In genomic region chr14:92950773-92951172, GRCh38 we compare ENCODE assay signal across 17 cellular contexts. TPM values are rescaled to one million over a fixed set of nuclear protein-coding genes. Genes with fewer than 3 reads are reported as not detected.
A peak's percentile ranks its signal among the peaks of the same experiment; 100 is the strongest.
DNase-seq lines count a peak whose midpoint lies in the region; ATAC-seq and TF ChIP-seq lines count a peak whose summit lies in the region.
"Had no signal": no experiment of that assay in that cellular context is flagged by ENCODE, and none has a peak within 500 bp of the region (broad histone marks: within the 10 kb centered on the region; RNA-seq: fewer than 3 reads in every experiment).

No MANE protein-coding gene starts in this region.

- H3K27ac ChIP-seq in coronary artery, result peak overlapping the region; percentile 27 to 88
- H3K27ac ChIP-seq: HL-60 had no signal

- peak overlapping the region; percentile 15 for H3K4me3 ChIP-seq in coronary artery

- no peak overlapping the region for H3K27ac Mint-ChIP-seq in activated naive CD8-positive, alpha-beta T cell treated with anti-CD3 and anti-CD28 coated beads for 36 hours
- H3K27ac Mint-ChIP-seq: B cell; CD8-positive, alpha-beta T cell had no signal

- no peak for TF ChIP-seq CTCF in coronary artery (IDR thresholded peaks at IDR 0.05)

- peak; percentile 36 for DNase-seq in Ammon's horn (ENCODE audit: low spot score)
- DNase-seq in NCI-H2171 treated with DMSO at 0.1 percent for 48 hours (lab: John Stamatoyannopoulos, UW), result peak; percentile 61
- DNase-seq in coronary artery (ENCODE audit: low spot score), result no peak
- peak; percentile 63 for DNase-seq in hepatic stellate cell (ENCODE audit: low spot score)
- DNase-seq in NCI-H146 treated with DMSO at 0.1 percent for 48 hours (lab: John Stamatoyannopoulos, UW; ENCODE audit: unreplicated experiment), result no peak
- DNase-seq in activated T-cell treated with anti-CD3 and anti-CD28 coated beads, Interleukin-2, amount 50 U/mL, for 48 hours, result no peak
- DNase-seq in activated naive CD8-positive, alpha-beta T cell treated with anti-CD3 and anti-CD28 coated beads for 36 hours, result no peak
- DNase-seq: CD8-positive, alpha-beta T cell; DMS 273 treated with DMSO at 0.1 percent for 48 hours; GOT3; NCI-H1436; NCI-H2081; NCI-H2227 treated with DMSO at 0.1 percent for 48 hours; NCI-H524 treated with DMSO at 0.1 percent for 48 hours had no signal

- H3K9me3 Mint-ChIP-seq in activated naive CD8-positive, alpha-beta T cell treated with anti-CD3 and anti-CD28 coated beads for 36 hours, result no peaks in the 10 kb centered on the region
- H3K9me3 Mint-ChIP-seq: CD8-positive, alpha-beta T cell had no signal

- no peaks in the 10 kb centered on the region for H3K27me3 Mint-ChIP-seq in activated naive CD8-positive, alpha-beta T cell treated with anti-CD3 and anti-CD28 coated beads for 36 hours
- H3K27me3 Mint-ChIP-seq: B cell had no signal

- no peak overlapping the region for H3K4me3 Mint-ChIP-seq in activated naive CD8-positive, alpha-beta T cell treated with anti-CD3 and anti-CD28 coated beads for 36 hours
- H3K4me3 Mint-ChIP-seq: B cell; CD8-positive, alpha-beta T cell had no signal

- H3K4me1 Mint-ChIP-seq in activated naive CD8-positive, alpha-beta T cell treated with anti-CD3 and anti-CD28 coated beads for 36 hours, result peaks cover 4% of the 10 kb centered on the region

- no peak for ATAC-seq in HG02981 (IDR thresholded peaks at IDR 0.05; ENCODE audit: unreplicated experiment)
- ATAC-seq: CD8-positive, alpha-beta T cell had no signal

- H3K36me3 Mint-ChIP-seq in activated naive CD8-positive, alpha-beta T cell treated with anti-CD3 and anti-CD28 coated beads for 36 hours, result no peaks in the 10 kb centered on the region

RNA-seq across cellular contexts. Expression of gene CHGA, which starts 27.8 kb away (rescaled TPM):
- total RNA-seq in activated naive CD8-positive, alpha-beta T cell treated with anti-CD3 and anti-CD28 coated beads for 36 hours, result not detected
- total RNA-seq: B cell; CD8-positive, alpha-beta T cell had no signal

Comparison
In these comparisons a context has a peak if more than half of its experiments do, and no peak if none do; other contexts are left out.
1. DNase-seq: peak in Ammon's horn (single experiment), NCI-H2171 treated with DMSO at 0.1 percent for 48 hours (single experiment) and hepatic stellate cell (single experiment); none in coronary artery (single experiment), NCI-H146 treated with DMSO at 0.1 percent for 48 hours (single experiment), activated T-cell treated with anti-CD3 and anti-CD28 coated beads, Interleukin-2, amount 50 U/mL, for 48 hours (0 of 2) and activated naive CD8-positive, alpha-beta T cell treated with anti-CD3 and anti-CD28 coated beads for 36 hours (single experiment).